ENCODE assay signal across 24 cellular contexts in genomic region chr1:228065543-228066347, GRCh38. TPM values are rescaled to one million over a fixed set of nuclear protein-coding genes. Genes with fewer than 3 reads are reported as not detected.
"Had no signal": no experiment of that assay in that cellular context is flagged by ENCODE, and none has a peak within 500 bp of the region (broad histone marks: within the 10 kb centered on the region; RNA-seq: fewer than 3 reads in every experiment).

No MANE protein-coding gene starts in this region.

- H3K27ac ChIP-seq: colonic mucosa, esophagus squamous epithelium, gastroesophageal sphincter, hepatocyte, ovary, prostate gland, skin epidermis, tibial artery, upper lobe of left lung had no signal

- H3K27me3 ChIP-seq: ovary had no signal

- H2AFZ ChIP-seq: hepatocyte had no signal

- H3K4me1 ChIP-seq: colonic mucosa, prostate gland had no signal

- H3K9me3 ChIP-seq: colonic mucosa, esophagus squamous epithelium, gastroesophageal sphincter, mucosa of descending colon, ovary, prostate gland, tibial artery, upper lobe of left lung had no signal

- H3K36me3 ChIP-seq: colonic mucosa, esophagus squamous epithelium, gastroesophageal sphincter, ovary, prostate gland, tibial artery, upper lobe of left lung had no signal

- ATAC-seq: gastroesophageal sphincter; left colon; mucosa of descending colon; naive thymus-derived CD8-positive, alpha-beta T cell; sciatic nerve had no signal

- H3K4me3 ChIP-seq: colonic mucosa, esophagus squamous epithelium, gastroesophageal sphincter, hepatocyte, mucosa of descending colon, ovary, prostate gland, skin epidermis, tibial artery, upper lobe of left lung had no signal

- H3K4me2 ChIP-seq: hepatocyte had no signal

- DNase-seq: caudate nucleus; colonic mucosa; dermis blood vessel endothelial cell; esophagus squamous epithelium; foreskin fibroblast; left colon; retina; stimulated activated CD4-positive, alpha-beta T cell treated with anti-CD3 and anti-CD28 coated beads, Interleukin-12 subunit alpha, Interleukin-12 subunit beta, amount 100 ng/mL, for 4 hours; stimulated activated naive CD4-positive, alpha-beta T cell treated with Interleukin-2 at 50 U/mL for 16 hours; tibial artery had no signal

RNA-seq across cellular contexts. Expression of gene WNT3A, which starts 58.9 kb away (rescaled TPM):
- total RNA-seq: colonic mucosa; dermis blood vessel endothelial cell; epithelial cell of proximal tubule; gastroesophageal sphincter; kidney epithelial cell; liver; lung microvascular endothelial cell; mucosa of descending colon; naive thymus-derived CD8-positive, alpha-beta T cell; ovary; sciatic nerve; temporal lobe had no signal
- polyA plus RNA-seq: hepatocyte; liver; naive thymus-derived CD8-positive, alpha-beta T cell; ovary had no signal
